ENCODE assay signal across 8 cellular contexts in the genomic region with DNA sequence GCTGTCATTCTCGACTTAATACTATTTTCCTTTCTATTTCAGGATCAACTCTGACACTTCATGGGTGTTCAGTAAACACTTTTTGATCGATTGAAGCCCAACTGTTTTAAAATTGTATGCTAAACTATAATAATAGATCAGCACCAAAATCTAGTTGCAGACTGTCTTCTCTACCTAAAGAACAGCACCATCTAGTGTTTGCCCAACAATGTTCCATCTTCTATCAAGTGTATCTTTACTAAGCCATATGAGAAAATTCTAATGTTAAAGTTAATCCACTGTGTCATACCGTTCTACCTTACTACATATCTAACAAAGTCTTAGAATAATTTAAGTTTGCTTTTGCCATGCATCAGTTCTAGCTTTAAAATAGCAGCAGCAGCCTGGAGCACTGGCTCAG.
DNase-seq lines count a peak whose midpoint lies in the region; ATAC-seq and TF ChIP-seq lines count a peak whose summit lies in the region.

No MANE protein-coding gene starts in this region.

- no peaks in the 10 kb centered on the region for H3K4me1 Mint-ChIP-seq in HFFc6 (ENCODE audit: low read depth)
- no peaks in the 10 kb centered on the region for H3K4me1 Mint-ChIP-seq in activated T-helper 1 cell treated with anti-CD3 and anti-CD28 coated beads, Interleukin-12 subunit alpha, Interleukin-12 subunit beta, Interleukin-2, Interleukin-4 antibody, amounts not matched to agents 30 ng/mL and 10 ng/mL and 1 ng/mL, durations not matched to agents 14 hours and 24 hours and 36 hours (ENCODE audit: low read depth)

- H2AFZ ChIP-seq in PC-9, result no peak overlapping the region; the same call in 1 of the 2 replicates

- H3K27ac ChIP-seq in PC-9, result no peak overlapping the region

- POLR2A ChIA-PET in PC-9 (lab: Charles Lee; ENCODE audit: unreplicated experiment), result no interaction called here

- no TSS peak for BruUV-seq in PC-9 (replicated peaks; lab: Mats Ljungman, UMichigan)

- ATAC-seq in HG02938 (IDR thresholded peaks at IDR 0.05; ENCODE audit: unreplicated experiment), result no peak

- no peaks in the 10 kb centered on the region for H3K36me3 Mint-ChIP-seq in HFFc6 (ENCODE audit: low read depth)
- no peaks in the 10 kb centered on the region for H3K36me3 Mint-ChIP-seq in activated T-helper 1 cell treated with anti-CD3 and anti-CD28 coated beads, Interleukin-12 subunit alpha, Interleukin-12 subunit beta, Interleukin-2, Interleukin-4 antibody, amounts not matched to agents 30 ng/mL and 10 ng/mL and 1 ng/mL, durations not matched to agents 14 hours and 24 hours and 36 hours (ENCODE audit: low read depth)

- H3K4me2 ChIP-seq in PC-9, result no peak overlapping the region

- no peaks in the 10 kb centered on the region for H3F3A ChIP-seq in PC-9 (ENCODE audit: insufficient read depth, low read depth)

- no peak overlapping the region for H3K4me3 Mint-ChIP-seq in HFFc6
- no peak overlapping the region for H3K4me3 Mint-ChIP-seq in activated T-helper 1 cell treated with anti-CD3 and anti-CD28 coated beads, Interleukin-12 subunit alpha, Interleukin-12 subunit beta, Interleukin-2, Interleukin-4 antibody, amounts not matched to agents 30 ng/mL and 10 ng/mL and 1 ng/mL, durations not matched to agents 14 hours and 24 hours and 36 hours

- intact Hi-C loops in PC-9 (cut with micrococcal nuclease; ENCODE audit: unreplicated experiment), result loop anchor here (1.0 to 10.0 kb wide), 5 partner anchors 50 to 1569 kb away; no protein-coding TSS in a partner anchor
- intact Hi-C loops in activated T-helper 1 cell treated with anti-CD3 and anti-CD28 coated beads, Interleukin-12 subunit alpha, Interleukin-12 subunit beta, Interleukin-2, Interleukin-4 antibody, amounts not matched to agents 30 ng/mL and 10 ng/mL and 1 ng/mL, durations not matched to agents 14 hours and 24 hours and 36 hours (cut with micrococcal nuclease), result no loop called here

- H4K20me1 ChIP-seq in PC-9 (ENCODE audit: insufficient read depth), result no peaks in the 10 kb centered on the region

- no peaks in the 10 kb centered on the region for H3K4me1 ChIP-seq in PC-9 (replicated peaks; ENCODE audit: insufficient read depth)

- peak; percentile 74 for TF ChIP-seq CTCF in HFFc6 (IDR thresholded peaks at IDR 0.05)
- TF ChIP-seq CTCF in PC-9 (conservative IDR thresholded peaks at IDR 0.05), result peak; percentile 75

- CTCF ChIA-PET in PC-9 (lab: Charles Lee), result no interaction called here

- H3K9me3 Mint-ChIP-seq in HFFc6, result no peaks in the 10 kb centered on the region
- no peaks in the 10 kb centered on the region for H3K9me3 Mint-ChIP-seq in activated T-helper 1 cell treated with anti-CD3 and anti-CD28 coated beads, Interleukin-12 subunit alpha, Interleukin-12 subunit beta, Interleukin-2, Interleukin-4 antibody, amounts not matched to agents 30 ng/mL and 10 ng/mL and 1 ng/mL, durations not matched to agents 14 hours and 24 hours and 36 hours

- H3K36me3 ChIP-seq in PC-9 (ENCODE audit: low read depth), result no peaks in the 10 kb centered on the region

- H3K79me2 ChIP-seq in PC-9 (ENCODE audit: low read depth), result no peaks in the 10 kb centered on the region

- H3K27me3 Mint-ChIP-seq in HFFc6 (ENCODE audit: insufficient read depth), result no peaks in the 10 kb centered on the region; the same call in none of the 2 replicates
- no peaks in the 10 kb centered on the region for H3K27me3 Mint-ChIP-seq in activated T-helper 1 cell treated with anti-CD3 and anti-CD28 coated beads, Interleukin-12 subunit alpha, Interleukin-12 subunit beta, Interleukin-2, Interleukin-4 antibody, amounts not matched to agents 30 ng/mL and 10 ng/mL and 1 ng/mL, durations not matched to agents 14 hours and 24 hours and 36 hours (ENCODE audit: insufficient read depth)

- H3K27ac Mint-ChIP-seq in HFFc6, result no peak overlapping the region
- no peak overlapping the region for H3K27ac Mint-ChIP-seq in activated T-helper 1 cell treated with anti-CD3 and anti-CD28 coated beads, Interleukin-12 subunit alpha, Interleukin-12 subunit beta, Interleukin-2, Interleukin-4 antibody, amounts not matched to agents 30 ng/mL and 10 ng/mL and 1 ng/mL, durations not matched to agents 14 hours and 24 hours and 36 hours

- H3K9me2 ChIP-seq in PC-9 (ENCODE audit: insufficient read depth), result no peaks in the 10 kb centered on the region

- no peaks in the 10 kb centered on the region for H3K27me3 ChIP-seq in PC-9 (ENCODE audit: insufficient read depth, low read depth)

- DNase-seq in COR-L47 (lab: John Stamatoyannopoulos, UW) (peak; percentile 47), HFFc6 (peak; percentile 21), PC-9 (peak in 1 of 2 experiments; percentile 40), fibroblast of gingiva (ENCODE audit: low read depth) (peak; percentile 35), smooth muscle cell of the brain vasculature (ENCODE audit: low read depth, low spot score) (peak; percentile 6), NCI-H128 (lab: John Stamatoyannopoulos, UW; ENCODE audit: unreplicated experiment) (no peak)
- DNase-seq in activated T-helper 1 cell treated with anti-CD3 and anti-CD28 coated beads, Interleukin-12 subunit alpha, Interleukin-12 subunit beta, Interleukin-2, Interleukin-4 antibody, amounts not matched to agents 30 ng/mL and 10 ng/mL and 1 ng/mL, durations not matched to agents 14 hours and 24 hours and 36 hours (ENCODE audit: low spot score), result no peak

- no peak overlapping the region for H3K4me3 ChIP-seq in PC-9

- no peaks in the 10 kb centered on the region for H3K9me3 ChIP-seq in PC-9 (ENCODE audit: insufficient read depth, low read depth)

Comparison
In these comparisons a context has a peak if more than half of its experiments do, and no peak if none do; other contexts are left out.
1. DNase-seq: peak in COR-L47 (single experiment), HFFc6 (single experiment), fibroblast of gingiva (single experiment) and smooth muscle cell of the brain vasculature (single experiment); none in activated T-helper 1 cell treated with anti-CD3 and anti-CD28 coated beads, Interleukin-12 subunit alpha, Interleukin-12 subunit beta, Interleukin-2, Interleukin-4 antibody, amounts not matched to agents 30 ng/mL and 10 ng/mL and 1 ng/mL, durations not matched to agents 14 hours and 24 hours and 36 hours (single experiment) and NCI-H128 (single experiment).